In the genomic region with DNA sequence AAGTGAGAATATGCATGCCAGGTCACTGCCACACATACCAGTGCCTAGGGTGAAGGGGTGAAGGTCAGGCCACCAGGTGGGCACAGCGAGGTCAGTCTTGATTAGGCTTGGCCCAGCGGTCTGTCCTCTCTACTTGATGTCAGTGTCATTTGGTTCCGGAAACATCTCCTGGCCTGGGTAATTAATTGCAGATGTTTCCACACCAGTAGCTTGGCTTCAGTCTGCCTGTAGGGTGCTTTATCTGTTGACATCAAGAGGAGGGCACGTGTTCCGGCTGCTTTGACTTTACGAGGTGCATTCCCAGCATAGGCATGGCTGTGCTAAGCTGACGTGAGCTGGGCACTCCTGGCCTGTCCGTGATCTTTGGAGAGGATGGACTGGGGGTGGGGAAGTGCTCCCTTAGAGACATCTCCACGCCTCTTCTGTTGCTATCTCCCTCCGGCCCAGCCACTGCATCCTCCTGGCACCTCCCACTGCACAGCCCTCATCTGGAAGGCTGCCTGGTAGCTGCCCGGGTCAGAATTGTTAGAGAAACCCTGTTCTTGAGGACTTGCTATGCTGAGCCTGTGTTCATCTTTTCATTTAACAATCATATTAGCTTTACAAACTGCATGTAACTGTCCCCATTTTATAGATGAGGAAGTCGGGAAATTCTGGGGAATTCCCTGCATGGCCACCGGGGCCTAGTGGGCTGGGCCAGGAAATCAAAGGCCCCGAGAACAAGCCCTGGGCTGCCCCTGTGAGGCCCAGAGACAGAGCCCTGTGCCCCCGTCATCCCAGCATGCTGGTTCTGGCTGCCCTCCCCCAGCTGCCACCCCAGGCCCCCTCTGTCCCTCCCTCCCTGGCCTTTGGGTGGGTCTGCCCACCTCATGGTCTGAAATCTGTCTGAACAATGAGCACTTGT, we compare ENCODE assay signal across 8 cellular contexts. TPM values are rescaled to one million over a fixed set of nuclear protein-coding genes. Genes with fewer than 3 reads are reported as not detected.
DNase-seq lines count a peak whose midpoint lies in the region; ATAC-seq and TF ChIP-seq lines count a peak whose summit lies in the region.

No MANE protein-coding gene starts in this region.

- H3K9me3 Mint-ChIP-seq in CD14-positive monocyte, result peaks cover 0 to 2% (median 0%) of the 10 kb centered on the region in 7 donors
- H3K9me3 Mint-ChIP-seq in IgD-negative memory B cell, result no peaks in the 10 kb centered on the region

- DNase-seq in CD14-positive monocyte (ENCODE audit: low spot score) (no peak), activated T-cell treated with anti-CD3 and anti-CD28 coated beads for 4 hours (peak; percentile 16), foreskin fibroblast (peak; percentile 96 to 97), renal cortical epithelial cell (ENCODE audit: low read depth) (peak; percentile 73), NCI-H748 treated with DMSO at 0.1 percent for 48 hours (lab: John Stamatoyannopoulos, UW) (no peak), NCI-H345 (lab: John Stamatoyannopoulos, UW) (no peak)

- H3K4me1 Mint-ChIP-seq in CD14-positive monocyte (peaks cover 32% of the 10 kb centered on the region), IgD-negative memory B cell (peaks cover 51 to 57% (median 56%) of the 10 kb centered on the region in 3 donors)

- H3K27ac Mint-ChIP-seq in CD14-positive monocyte (peak overlapping the region; percentile 86 to 99 (median 95)), IgD-negative memory B cell (peak overlapping the region; percentile 98 to 100 (median 99))

- peak overlapping the region; percentile 12 to 52 for H3K4me3 Mint-ChIP-seq in CD14-positive monocyte
- peak overlapping the region; percentile 57 to 92 (median 86) for H3K4me3 Mint-ChIP-seq in IgD-negative memory B cell

- no peak overlapping the region for H3K4me3 ChIP-seq in foreskin fibroblast (ENCODE audit: low read depth in 1 of 2, low read length in 2 of 2)

- ATAC-seq in GM21360 (IDR thresholded peaks at IDR 0.05; ENCODE audit: unreplicated experiment), result peak; percentile 40

- intact Hi-C loops in CD14-positive monocyte (cut with micrococcal nuclease), result no loop called here

- H3K27me3 Mint-ChIP-seq in CD14-positive monocyte (ENCODE audit: low read depth in 3 of 3) (peaks cover 0 to 2% (median 0%) of the 10 kb centered on the region in 3 donors), IgD-negative memory B cell (peaks cover 2% of the 10 kb centered on the region)

- TF ChIP-seq CTCF in CD14-positive monocyte (IDR thresholded peaks at IDR 0.05) (no peak), foreskin fibroblast (IDR thresholded peaks at IDR 0.05; ENCODE audit: low read depth, low read length) (no peak)

- H3K36me3 Mint-ChIP-seq in CD14-positive monocyte, result peaks cover 27 to 31% of the 10 kb centered on the region in 2 donors
- peaks cover 10% of the 10 kb centered on the region for H3K36me3 Mint-ChIP-seq in IgD-negative memory B cell

RNA-seq across cellular contexts. Expression of gene JADE2, which starts 29.1 kb away (rescaled TPM):
- polyA plus RNA-seq in CD14-positive monocyte, result 1 to 10 TPM; 2.1 to 3.1 TPM
- 46.7 TPM for polyA plus RNA-seq in IgD-negative memory B cell
- 17.2 and 42.6 TPM in 2 replicates for total RNA-seq in renal cortical epithelial cell

Comparison
In these comparisons a context has a peak if more than half of its experiments do, and no peak if none do; other contexts are left out.
1. DNase-seq: peak in activated T-cell treated with anti-CD3 and anti-CD28 coated beads for 4 hours (single experiment), foreskin fibroblast (2 of 2) and renal cortical epithelial cell (single experiment); none in CD14-positive monocyte (single experiment), NCI-H748 treated with DMSO at 0.1 percent for 48 hours (single experiment) and NCI-H345 (single experiment).
2. RNA of gene JADE2, which starts 29.1 kb away (polyA plus RNA-seq): 46.7 TPM in IgD-negative memory B cell (single experiment); 2.1 to 3.1 TPM in CD14-positive monocyte; every median in the first group is over 10 times any median in the second.